18 cellular contexts compared by ENCODE assay signal in the genomic region with DNA sequence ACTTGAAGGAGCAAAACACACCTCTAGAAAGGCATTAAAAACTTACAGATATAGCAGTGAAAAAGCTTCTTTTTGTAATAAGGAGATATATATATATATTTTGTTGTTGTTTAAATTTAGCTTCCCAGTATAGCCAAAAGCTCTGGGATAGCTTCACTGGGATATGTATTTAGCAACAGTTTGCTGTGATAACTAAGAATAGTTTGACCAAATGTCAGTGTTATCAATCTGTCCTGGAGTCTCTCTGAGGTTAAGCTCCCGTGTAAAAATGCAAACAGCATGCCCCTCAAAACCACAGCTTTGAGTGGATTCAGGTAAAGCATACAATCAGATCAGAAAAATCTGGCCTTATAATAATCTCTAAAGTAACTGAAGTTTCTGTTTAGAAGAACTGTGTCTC. TPM values are rescaled to one million over a fixed set of nuclear protein-coding genes. Genes with fewer than 3 reads are reported as not detected.
"Had no signal": no experiment of that assay in that cellular context is flagged by ENCODE, and none has a peak within 500 bp of the region (broad histone marks: within the 10 kb centered on the region; RNA-seq: fewer than 3 reads in every experiment).

No MANE protein-coding gene starts in this region.

- DNase-seq: activated CD4-positive, alpha-beta T cell treated with anti-CD3 and anti-CD28 coated beads, Interleukin-2, amount 10 ng/mL, durations not matched to agents 24 days and 14 days; activated CD8-positive, alpha-beta T cell treated with anti-CD3 and anti-CD28 coated beads, Interleukin-2, amount 10 ng/mL, durations not matched to agents 7 days and 5 days; activated naive CD4-positive, alpha-beta T cell treated with anti-CD3 and anti-CD28 coated beads, Interleukin-2, amount 50 U/mL, for 16 hours; activated T-cell treated with anti-CD3 and anti-CD28 coated beads, Interleukin-2, amount 50 U/mL, for 24 hours; aorta; dermis blood vessel endothelial cell; effector memory CD8-positive, alpha-beta T cell; foreskin fibroblast; kidney; left lung; sigmoid colon; stimulated activated naive B cell treated with anti-CD40 and anti-IgM and Interleukin-4, amounts not matched to agents 10 μg/mL and 1 μg/mL and 100 μg/mL, for 72 hours; upper lobe of right lung had no signal

- H3K9me3 ChIP-seq: left lung, sigmoid colon, thoracic aorta, upper lobe of right lung had no signal

- H3K4me1 ChIP-seq: left lung had no signal

- H3K4me1 Mint-ChIP-seq: activated CD4-positive, alpha-beta T cell treated with anti-CD3 and anti-CD28 coated beads, Interleukin-2, amount 10 ng/mL, durations not matched to agents 24 days and 14 days; stimulated activated naive B cell treated with anti-CD40 and anti-IgM and Interleukin-4, amounts not matched to agents 10 μg/mL and 1 μg/mL and 100 μg/mL, for 72 hours had no signal

- H3K9me3 Mint-ChIP-seq: activated CD4-positive, alpha-beta T cell treated with anti-CD3 and anti-CD28 coated beads, Interleukin-2, amount 10 ng/mL, durations not matched to agents 24 days and 14 days; activated T-cell treated with anti-CD3 and anti-CD28 coated beads, Interleukin-2, amount 50 U/mL, for 24 hours had no signal

- H3K27ac ChIP-seq: breast epithelium, epithelial cell of prostate, left lung, sigmoid colon, thoracic aorta, upper lobe of right lung had no signal

- H3K27ac Mint-ChIP-seq: activated CD4-positive, alpha-beta T cell treated with anti-CD3 and anti-CD28 coated beads, Interleukin-2, amount 10 ng/mL, durations not matched to agents 24 days and 14 days; activated CD8-positive, alpha-beta T cell treated with anti-CD3 and anti-CD28 coated beads, Interleukin-2, amount 10 ng/mL, durations not matched to agents 7 days and 5 days; activated T-cell treated with anti-CD3 and anti-CD28 coated beads, Interleukin-2, amount 50 U/mL, for 24 hours; effector memory CD8-positive, alpha-beta T cell; stimulated activated naive B cell treated with anti-CD40 and anti-IgM and Interleukin-4, amounts not matched to agents 10 μg/mL and 1 μg/mL and 100 μg/mL, for 72 hours had no signal

- H3K36me3 ChIP-seq: breast epithelium, left lung, sigmoid colon, thoracic aorta, upper lobe of right lung had no signal

- H3K4me3 Mint-ChIP-seq: activated CD4-positive, alpha-beta T cell treated with anti-CD3 and anti-CD28 coated beads, Interleukin-2, amount 10 ng/mL, durations not matched to agents 24 days and 14 days; activated CD8-positive, alpha-beta T cell treated with anti-CD3 and anti-CD28 coated beads, Interleukin-2, amount 10 ng/mL, durations not matched to agents 7 days and 5 days; activated T-cell treated with anti-CD3 and anti-CD28 coated beads, Interleukin-2, amount 50 U/mL, for 24 hours; effector memory CD8-positive, alpha-beta T cell; stimulated activated naive B cell treated with anti-CD40 and anti-IgM and Interleukin-4, amounts not matched to agents 10 μg/mL and 1 μg/mL and 100 μg/mL, for 72 hours had no signal

- ATAC-seq: activated CD8-positive, alpha-beta T cell treated with anti-CD3 and anti-CD28 coated beads, Interleukin-2, amount 10 ng/mL, durations not matched to agents 7 days and 5 days; effector memory CD8-positive, alpha-beta T cell; left lung; stimulated activated naive B cell treated with anti-CD40 and anti-IgM and Interleukin-4, amounts not matched to agents 10 μg/mL and 1 μg/mL and 100 μg/mL, for 72 hours; upper lobe of right lung had no signal

- H3K4me3 ChIP-seq: left lung, sigmoid colon, thoracic aorta, upper lobe of right lung had no signal

RNA-seq across cellular contexts. Expression of a gene that starts 2.9 kb away (rescaled TPM):
- total RNA-seq: activated CD4-positive, alpha-beta T cell treated with anti-CD3 and anti-CD28 coated beads, Interleukin-2, amount 10 ng/mL, durations not matched to agents 24 days and 14 days; activated CD8-positive, alpha-beta T cell treated with anti-CD3 and anti-CD28 coated beads, Interleukin-2, amount 10 ng/mL, durations not matched to agents 7 days and 5 days; dermis blood vessel endothelial cell; myocyte; osteocyte had no signal
